ENCODE assay signal across 9 cellular contexts in genomic region chr3:64445318-64446300, GRCh38.
A peak's percentile ranks its signal among the peaks of the same experiment; 100 is the strongest.
DNase-seq lines count a peak whose midpoint lies in the region; ATAC-seq, FAIRE-seq and TF ChIP-seq lines count a peak whose summit lies in the region.
"Had no signal": no experiment of that assay in that cellular context is flagged by ENCODE, and none has a peak within 500 bp of the region (broad histone marks: within the 10 kb centered on the region; RNA-seq: fewer than 3 reads in every experiment).

No MANE protein-coding gene starts in this region.

- H3K4me3 ChIP-seq in kidney (ENCODE audit: low read length in 2 of 2) (peak overlapping the region; percentile 28 to 67), transverse colon (peak overlapping the region; percentile 37 to 57 (median 40))

- H3K4me3 Mint-ChIP-seq in brain: peak overlapping the region; percentile 62 to 83 (median 78)
- H3K4me3 Mint-ChIP-seq in activated T-helper 17 cell treated with anti-CD3 and anti-CD28 coated beads, Interleukin-2, amount 50 U/mL, for 72 hours: no peak overlapping the region
- H3K4me3 Mint-ChIP-seq: CD4-positive, alpha-beta memory T cell had no signal

- H3K27ac ChIP-seq in kidney (ENCODE audit: low read depth in 2 of 2, low read length in 2 of 2) (no peak overlapping the region), transverse colon (peak overlapping the region in 1 of 4 donors; percentile 10)

- DNase-seq in NCI-H748 (lab: John Stamatoyannopoulos, UW; ENCODE audit: unreplicated experiment) (peak; percentile 61), NCI-H748 treated with DMSO at 0.1 percent for 48 hours (lab: John Stamatoyannopoulos, UW) (no peak), kidney (peak; percentile 92), transverse colon (peak; percentile 18), GM19238 (ENCODE audit: insufficient read length, low spot score) (no peak)
- DNase-seq: CD4-positive, alpha-beta memory T cell had no signal

- H3K36me3 Mint-ChIP-seq in brain: no peaks in the 10 kb centered on the region
- H3K36me3 Mint-ChIP-seq in activated T-helper 17 cell treated with anti-CD3 and anti-CD28 coated beads, Interleukin-2, amount 50 U/mL, for 72 hours (ENCODE audit: low read depth): no peaks in the 10 kb centered on the region
- H3K36me3 Mint-ChIP-seq: CD4-positive, alpha-beta memory T cell had no signal

- intact Hi-C loops in kidney (cut with DNase I) (no loop called here), transverse colon (cut with DNase I; ENCODE audit: low total_unique reads) (no loop called here)

- in situ Hi-C loops in transverse colon (cut with MboI; ENCODE audit: low pct_ligation_motif_present in 1 of 4, low pct_unique_long_range_greater_than_20kb in 1 of 4, low sequenced_read_pairs in 3 of 4): no loop called here

- peak overlapping the region in 3 of 5 experiments; percentile 38 to 52 (median 51) for H3K27ac Mint-ChIP-seq in brain
- no peak overlapping the region for H3K27ac Mint-ChIP-seq in activated T-helper 17 cell treated with anti-CD3 and anti-CD28 coated beads, Interleukin-2, amount 50 U/mL, for 72 hours
- H3K27ac Mint-ChIP-seq: CD4-positive, alpha-beta memory T cell had no signal

- H3K9me3 ChIP-seq in kidney (ENCODE audit: control insufficient read depth in 1 of 2, low read length in 2 of 2): no peaks in the 10 kb centered on the region
- no peaks in the 10 kb centered on the region for H3K9me3 ChIP-seq in transverse colon

- TF ChIP-seq EP300 in transverse colon (IDR thresholded peaks at IDR 0.05; ENCODE audit: low read depth): no peak

- H3K27me3 Mint-ChIP-seq in brain: peaks cover 47% of the 10 kb centered on the region
- H3K27me3 Mint-ChIP-seq in activated T-helper 17 cell treated with anti-CD3 and anti-CD28 coated beads, Interleukin-2, amount 50 U/mL, for 72 hours: peaks cover 57% of the 10 kb centered on the region

- no peaks in the 10 kb centered on the region for H3K9me3 Mint-ChIP-seq in brain
- H3K9me3 Mint-ChIP-seq in activated T-helper 17 cell treated with anti-CD3 and anti-CD28 coated beads, Interleukin-2, amount 50 U/mL, for 72 hours: no peaks in the 10 kb centered on the region

- H3K27me3 ChIP-seq in transverse colon: peaks cover 32% of the 10 kb centered on the region

- WGBS in transverse colon (ENCODE audit: low coverage in 1 of 2), 2 donors: 16 to 53% methylated on average over 6 to 47 of the region's 51 CpGs

- H3K36me3 ChIP-seq in kidney (ENCODE audit: control insufficient read depth in 1 of 2, insufficient read depth in 2 of 2, low read length in 2 of 2) (no peaks in the 10 kb centered on the region), transverse colon (no peaks in the 10 kb centered on the region)

- FAIRE-seq in kidney (lab: Jason Lieb, UNC): no peak

- peaks cover 57% of the 10 kb centered on the region for H3K4me1 Mint-ChIP-seq in brain
- H3K4me1 Mint-ChIP-seq in activated T-helper 17 cell treated with anti-CD3 and anti-CD28 coated beads, Interleukin-2, amount 50 U/mL, for 72 hours: no peaks in the 10 kb centered on the region

- no peak for TF ChIP-seq POLR2A in transverse colon (IDR thresholded peaks at IDR 0.05)

- TF ChIP-seq CTCF in brain (conservative IDR thresholded peaks at IDR 0.05) (no peak), kidney (IDR thresholded peaks at IDR 0.05; ENCODE audit: borderline replicate concordance, extremely low read depth, insufficient read depth) (no peak), transverse colon (IDR thresholded peaks at IDR 0.05) (no peak)

- H3K9ac ChIP-seq in kidney (ENCODE audit: low read length in 2 of 2): no peak overlapping the region

- H3K4me1 ChIP-seq in kidney (ENCODE audit: control insufficient read depth in 1 of 2, insufficient read depth in 1 of 2, low read depth in 1 of 2, low read length in 2 of 2) (peaks cover 11 to 13% of the 10 kb centered on the region in 2 donors), transverse colon (peaks cover 0 to 10% (median 7%) of the 10 kb centered on the region in 4 donors)

- no peak for ATAC-seq in activated T-helper 17 cell treated with anti-CD3 and anti-CD28 coated beads, Interleukin-2, amount 50 U/mL, for 72 hours (replicated peaks)
- no peak for ATAC-seq in HG03439 (IDR thresholded peaks at IDR 0.05; ENCODE audit: unreplicated experiment)

Comparison
In these comparisons a context has a peak if more than half of its experiments do, and no peak if none do; other contexts are left out.
1. DNase-seq: peak in NCI-H748 (single experiment), kidney (single experiment) and transverse colon (single experiment); none in NCI-H748 treated with DMSO at 0.1 percent for 48 hours (single experiment) and GM19238 (single experiment).